ENCODE assay signal across 27 cellular contexts in the genomic region with DNA sequence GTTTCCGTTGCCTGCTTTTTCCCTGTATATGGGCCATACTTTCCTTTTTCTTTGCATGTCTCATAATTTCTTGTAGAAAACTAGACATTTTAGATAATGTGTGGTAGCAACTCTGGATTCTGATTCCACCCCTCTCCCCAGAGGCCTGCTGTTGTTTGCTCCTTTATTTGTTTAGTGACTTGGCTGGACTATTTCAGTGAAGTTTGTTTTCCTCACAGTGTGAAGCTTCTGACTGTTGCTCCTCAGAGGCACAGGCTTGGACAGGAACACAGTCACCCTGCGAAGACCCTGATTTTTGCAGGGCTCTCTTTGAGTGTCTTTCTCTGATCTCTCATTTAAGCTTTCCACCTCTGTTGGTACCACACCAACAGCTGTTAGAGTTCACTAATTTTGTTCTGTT.
DNase-seq lines count a peak whose midpoint lies in the region; ATAC-seq, FAIRE-seq and TF ChIP-seq lines count a peak whose summit lies in the region.
"Had no signal": no experiment of that assay in that cellular context is flagged by ENCODE, and none has a peak within 500 bp of the region (broad histone marks: within the 10 kb centered on the region; RNA-seq: fewer than 3 reads in every experiment).

No MANE protein-coding gene starts in this region.

- in situ Hi-C loops in gastrocnemius medialis (cut with MboI; ENCODE audit: low sequenced_read_pairs in 4 of 4): no loop called here

- CTCF ChIA-PET in A549 (lab: Yijun Ruan, JAX): interaction anchor here (1.0 to 3.6 kb wide), 5 partner anchors 10 to 670 kb away, joined by 3 to 23 read pairs (median 4); no protein-coding TSS in a partner anchor
- CTCF ChIA-PET in T-cell (lab: Charles Lee): no interaction called here

- FAIRE-seq in A549 (lab: Jason Lieb, UNC): peak; percentile 18

- H3K9me3 ChIP-seq in A549 (peaks cover 4% of the 10 kb centered on the region; the same call in 1 of the 3 replicates), gastrocnemius medialis (no peaks in the 10 kb centered on the region)
- H3K9me3 ChIP-seq: gastroesophageal sphincter, HAP-1, mucosa of descending colon, thoracic aorta had no signal

- H3K4me1 Mint-ChIP-seq in IgD-negative memory B cell (peaks cover 57 to 65% (median 57%) of the 10 kb centered on the region in 3 donors), memory B cell (peaks cover 58% of the 10 kb centered on the region), T-cell (peaks cover 1 to 6% (median 4%) of the 10 kb centered on the region in 3 donors)
- H3K4me1 Mint-ChIP-seq: brain; stimulated activated naive CD8-positive, alpha-beta T cell treated with anti-CD3 and anti-CD28 coated beads, Interleukin-15, amount 100 ng/mL, for 72 hours had no signal

- TF ChIP-seq CTCF in A549 (IDR thresholded peaks at IDR 0.05): no peak
- TF ChIP-seq CTCF in gastrocnemius medialis (IDR thresholded peaks at IDR 0.05 in 4 of 5, conservative IDR thresholded peaks at IDR 0.05 in 1 of 5): no peak

- H3K27me3 Mint-ChIP-seq in IgD-negative memory B cell (peaks cover 2% of the 10 kb centered on the region), memory B cell (no peaks in the 10 kb centered on the region), T-cell (no peaks in the 10 kb centered on the region)
- H3K27me3 Mint-ChIP-seq: activated CD8-positive, alpha-beta memory T cell treated with anti-CD3 and anti-CD28 coated beads, Interleukin-2, amount 10 ng/mL, durations not matched to agents 7 days and 5 days; brain; stimulated activated naive CD8-positive, alpha-beta T cell treated with anti-CD3 and anti-CD28 coated beads, Interleukin-15, amount 100 ng/mL, for 72 hours had no signal

- TF ChIP-seq EP300 in A549 (IDR thresholded peaks at IDR 0.05): no peak

- H3K36me3 Mint-ChIP-seq in IgD-negative memory B cell (peaks cover 28% of the 10 kb centered on the region), memory B cell (peaks cover 52% of the 10 kb centered on the region), T-cell (peaks cover 30% of the 10 kb centered on the region)

- ATAC-seq in A549 (0 out of 6 replicates have a peak, but pooled peaks of 1 of the 2 experiments have one; percentile 23), memory B cell (ENCODE audit: low read depth) (no peak), T-cell (replicated peaks in 1 of 4) (no peak), gastrocnemius medialis (no peak)
- ATAC-seq: activated CD8-positive, alpha-beta memory T cell treated with anti-CD3 and anti-CD28 coated beads, Interleukin-2, amount 10 ng/mL, durations not matched to agents 7 days and 5 days; activated T-cell treated with anti-CD3 and anti-CD28 coated beads, Interleukin-2, amount 50 U/mL, for 4 hours; gastroesophageal sphincter; mucosa of descending colon; stimulated activated naive CD8-positive, alpha-beta T cell treated with anti-CD3 and anti-CD28 coated beads, Interleukin-15, amount 100 ng/mL, for 72 hours had no signal

- H3K27me3 ChIP-seq in gastrocnemius medialis: no peaks in the 10 kb centered on the region
- H3K27me3 ChIP-seq: BLaER1, gastroesophageal sphincter, hepatocyte had no signal

- H3K4me3 ChIP-seq in A549 (no peak overlapping the region), gastrocnemius medialis (no peak overlapping the region)
- H3K4me3 ChIP-seq: BLaER1, gastroesophageal sphincter, HAP-1, hepatocyte, mucosa of descending colon, skin epidermis, thoracic aorta had no signal

- intact Hi-C loops in gastrocnemius medialis (cut with DNase I; ENCODE audit: low total_unique reads): no loop called here

- H3K36me3 ChIP-seq in gastrocnemius medialis: peaks cover 0 to 20% of the 10 kb centered on the region in 2 donors

- H3K4me1 ChIP-seq in A549 (peaks cover 46% of the 10 kb centered on the region), gastrocnemius medialis (no peaks in the 10 kb centered on the region)
- H3K4me1 ChIP-seq: HAP-1 had no signal

- H3K4me3 Mint-ChIP-seq in IgD-negative memory B cell: peak overlapping the region in 2 of 4 donors; percentile 36 to 89
- H3K4me3 Mint-ChIP-seq in memory B cell: peak overlapping the region; percentile 35
- no peak overlapping the region for H3K4me3 Mint-ChIP-seq in T-cell
- H3K4me3 Mint-ChIP-seq: activated CD8-positive, alpha-beta memory T cell treated with anti-CD3 and anti-CD28 coated beads, Interleukin-2, amount 10 ng/mL, durations not matched to agents 7 days and 5 days; activated T-cell treated with anti-CD3 and anti-CD28 coated beads, Interleukin-2, amount 50 U/mL, for 4 hours; brain; nephron progenitor cell; stimulated activated naive CD8-positive, alpha-beta T cell treated with anti-CD3 and anti-CD28 coated beads, Interleukin-15, amount 100 ng/mL, for 72 hours had no signal

- peak overlapping the region; percentile 85 to 95 (median 94) for H3K27ac Mint-ChIP-seq in IgD-negative memory B cell
- H3K27ac Mint-ChIP-seq in memory B cell: peak overlapping the region; percentile 95
- no peak overlapping the region for H3K27ac Mint-ChIP-seq in T-cell
- H3K27ac Mint-ChIP-seq: activated CD8-positive, alpha-beta memory T cell treated with anti-CD3 and anti-CD28 coated beads, Interleukin-2, amount 10 ng/mL, durations not matched to agents 7 days and 5 days; brain; nephron progenitor cell; stimulated activated naive CD8-positive, alpha-beta T cell treated with anti-CD3 and anti-CD28 coated beads, Interleukin-15, amount 100 ng/mL, for 72 hours had no signal

- H3K9me3 Mint-ChIP-seq in IgD-negative memory B cell (peaks cover 0 to 1% (median 0%) of the 10 kb centered on the region in 3 donors), memory B cell (peaks cover 5% of the 10 kb centered on the region), T-cell (peaks cover 14 to 18% (median 17%) of the 10 kb centered on the region in 3 donors)

- H3K27ac ChIP-seq in A549 (peak overlapping the region; percentile 4 to 34; a peak in 5 of 6 replicates), angular gyrus (ENCODE audit: low read depth, low read length) (peak overlapping the region; percentile 22), gastrocnemius medialis (no peak overlapping the region)
- H3K27ac ChIP-seq: BLaER1, gastroesophageal sphincter, hepatocyte, HL-60, thoracic aorta had no signal

- H3K4me2 ChIP-seq in A549: peak overlapping the region; percentile 29; the same call in 2 of the 3 replicates
- H3K4me2 ChIP-seq: BLaER1, hepatocyte had no signal

- 62% methylated on average over 2 of the region's 2 CpGs for WGBS in A549 (ENCODE audit: missing lambda C conversion rate)

- DNase-seq in A549 (ENCODE audit: low read depth in 1 of 2, low spot score in 1 of 2) (peak in 1 of 2 experiments; percentile 25), memory B cell (ENCODE audit: low spot score in 2 of 2) (no peak), A172 (ENCODE audit: low spot score) (no peak), T-cell (no peak), gastrocnemius medialis (no peak)
- DNase-seq in stimulated activated naive CD4-positive, alpha-beta T cell treated with Interleukin-2 at 50 U/mL for 16 hours (lab: John Stamatoyannopoulos, UW): no peak
- DNase-seq: activated CD8-positive, alpha-beta memory T cell treated with anti-CD3 and anti-CD28 coated beads, Interleukin-2, amount 10 ng/mL, durations not matched to agents 7 days and 5 days; activated gamma-delta T cell treated with Interleukin-2 at 50 U/mL for 16 hours; activated T-cell treated with anti-CD3 and anti-CD28 coated beads, Interleukin-2, amount 50 U/mL, for 4 hours; cerebellar nuclear complex; DMS 273 treated with DMSO at 0.1 percent for 48 hours; mucosa of descending colon; NCI-H446; NCI-H748 treated with DMSO at 0.1 percent for 48 hours; nephron progenitor cell; stimulated activated CD4-positive, alpha-beta T cell treated with anti-CD3 and anti-CD28 coated beads, Interleukin-1b, Interleukin-23, amount 100 ng/mL, for 48 hours; stimulated activated naive CD8-positive, alpha-beta T cell treated with anti-CD3 and anti-CD28 coated beads, Interleukin-15, amount 100 ng/mL, for 72 hours had no signal

- no peak for TF ChIP-seq RAD21 in A549 (conservative IDR thresholded peaks at IDR 0.05 in 1 of 2, IDR thresholded peaks at IDR 0.05 in 1 of 2)

- POLR2A ChIA-PET in A549 (lab: Yijun Ruan, JAX) (no interaction called here), T-cell (lab: Charles Lee) (no interaction called here)

- no peak for TF ChIP-seq POLR2A in A549 (IDR thresholded peaks at IDR 0.05; ENCODE audit: low read length)
- no peak for TF ChIP-seq POLR2A in gastrocnemius medialis (IDR thresholded peaks at IDR 0.05)

TF ChIP-seq in A549, 52 proteins besides CTCF, POLR2A, EP300 and RAD21:
- TF ChIP-seq MYC (IDR thresholded peaks at IDR 0.05; ENCODE audit: borderline replicate concordance, low read length): no peak
- TF ChIP-seq RFX5 (IDR thresholded peaks at IDR 0.05): no peak
- TF ChIP-seq JUN (IDR thresholded peaks at IDR 0.05): no peak

Comparison
In these comparisons a context has a peak if more than half of its experiments do, and no peak if none do; other contexts are left out.
1. H3K27ac ChIP-seq: peak in A549 (2 of 2) and angular gyrus (single experiment); none in gastrocnemius medialis (0 of 4).
2. H3K27ac Mint-ChIP-seq: peak in IgD-negative memory B cell (3 of 3) and memory B cell (single experiment); none in T-cell (0 of 2).